Comparison of ENCODE assay signal across 16 cellular contexts in the genomic region with DNA sequence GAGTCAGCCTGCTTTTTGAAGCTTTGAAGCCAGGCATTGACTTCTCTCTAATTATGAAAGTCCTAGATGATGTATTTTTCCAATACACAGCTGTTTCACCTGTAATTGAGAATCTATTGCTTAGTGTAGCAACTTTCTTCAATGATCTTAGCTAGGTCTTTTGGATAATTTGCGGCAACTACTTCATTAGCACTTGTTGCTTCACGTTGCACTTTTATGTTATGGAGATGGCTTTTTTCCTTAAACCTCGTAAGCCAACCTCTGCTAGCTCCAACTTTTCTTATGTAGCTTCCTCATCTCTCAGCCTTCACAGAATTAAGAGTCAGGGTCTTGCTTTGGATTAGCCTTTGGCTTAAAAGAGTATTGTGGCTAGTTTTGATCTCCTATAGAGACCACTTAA. TPM values are rescaled to one million over a fixed set of nuclear protein-coding genes. Genes with fewer than 3 reads are reported as not detected.
A peak's percentile ranks its signal among the peaks of the same experiment; 100 is the strongest.
DNase-seq lines count a peak whose midpoint lies in the region; ATAC-seq and TF ChIP-seq lines count a peak whose summit lies in the region.
"Had no signal": no experiment of that assay in that cellular context is flagged by ENCODE, and none has a peak within 500 bp of the region (broad histone marks: within the 10 kb centered on the region; RNA-seq: fewer than 3 reads in every experiment).

No MANE protein-coding gene starts in this region.

- H3K9ac ChIP-seq in neural progenitor cell, result no peak overlapping the region
- H3K9ac ChIP-seq: BLaER1 had no signal

- no peak overlapping the region for H2AFZ ChIP-seq in neural progenitor cell (replicated peaks)

- H3K27me3 ChIP-seq in neural progenitor cell, result no peaks in the 10 kb centered on the region
- H3K27me3 ChIP-seq: BE2C, BLaER1 had no signal

- H3K4me3 ChIP-seq in HEK293 (ENCODE audit: low read depth, low read length) (no peak overlapping the region), neural progenitor cell (peak overlapping the region; percentile 3)
- H3K4me3 ChIP-seq: BLaER1 had no signal

- H3K4me1 ChIP-seq in HEK293 (ENCODE audit: control insufficient read depth, insufficient read depth, low read length) (0 out of 2 replicates have a peak, but pooled peaks cover 5% of the 10 kb centered on the region), neural progenitor cell (peaks cover 36% of the 10 kb centered on the region)
- H3K4me1 ChIP-seq: BLaER1, Caco-2 had no signal

- peaks cover 8% of the 10 kb centered on the region for H3K9me3 Mint-ChIP-seq in neural progenitor cell
- H3K9me3 Mint-ChIP-seq: CD4-positive, alpha-beta T cell; CD8-positive, alpha-beta T cell had no signal

- H3K4me1 Mint-ChIP-seq in neural progenitor cell, result peaks cover 30% of the 10 kb centered on the region

- peaks cover 48% of the 10 kb centered on the region for H3K36me3 Mint-ChIP-seq in neural progenitor cell

- H3F3A ChIP-seq in neural progenitor cell (ENCODE audit: low read depth), result peaks cover 27% of the 10 kb centered on the region

- no peak overlapping the region for H3K4me3 Mint-ChIP-seq in neural progenitor cell
- H3K4me3 Mint-ChIP-seq: CD4-positive, alpha-beta T cell; CD8-positive, alpha-beta T cell had no signal

- peak overlapping the region; percentile 41 for H3K4me2 ChIP-seq in neural progenitor cell
- H3K4me2 ChIP-seq: BLaER1 had no signal

- DNase-seq in neural progenitor cell (ENCODE audit: low spot score), result no peak
- DNase-seq in stimulated activated CD4-positive, alpha-beta T cell treated with anti-CD3 and anti-CD28 coated beads, Interleukin-1b, Interleukin-23, amount 100 ng/mL, for 48 hours, result no peak
- no peak for DNase-seq in activated T-cell treated with anti-CD3 and anti-CD28 coated beads, Interleukin-2, amount 50 U/mL, for 1 hour
- DNase-seq: 8988T; ACHN; BE2C; C1 segment of cervical spinal cord; Caco-2; Calu3; CD4-positive, alpha-beta T cell; CD8-positive, alpha-beta T cell; DMS79 treated with DMSO at 0.1 percent for 48 hours; GF-D8 had no signal

- no peak overlapping the region for H3K27ac ChIP-seq in HEK293 (ENCODE audit: extremely low read depth, low read depth, low read length)
- H3K27ac ChIP-seq in neural progenitor cell, result peak overlapping the region; percentile 80
- H3K27ac ChIP-seq: BLaER1 had no signal

- no peak for TF ChIP-seq CTCF in HEK293 (tag by site-specific recombination; IDR thresholded peaks at IDR 0.05)
- no peak for TF ChIP-seq CTCF in neural progenitor cell (IDR thresholded peaks at IDR 0.05)

- H3K27me3 Mint-ChIP-seq in neural progenitor cell (ENCODE audit: insufficient read depth, low read depth), result no peaks in the 10 kb centered on the region
- H3K27me3 Mint-ChIP-seq: CD4-positive, alpha-beta T cell had no signal

- peaks cover 99% of the 10 kb centered on the region for H3K79me2 ChIP-seq in neural progenitor cell (ENCODE audit: low read depth)

- POLR2A ChIA-PET in HEK293 (lab: Yijun Ruan, JAX), result no interaction called here

- peaks cover 10 to 42% of the 10 kb centered on the region in 2 experiments for H3K36me3 ChIP-seq in HEK293 (ENCODE audit: control insufficient read depth in 2 of 2, insufficient read depth in 1 of 2, low read length in 2 of 2)
- peaks cover 16% of the 10 kb centered on the region for H3K36me3 ChIP-seq in neural progenitor cell

- no peak overlapping the region for H3K27ac Mint-ChIP-seq in neural progenitor cell
- H3K27ac Mint-ChIP-seq: CD4-positive, alpha-beta T cell; CD8-positive, alpha-beta T cell had no signal

- no peak for ATAC-seq in HG03521 (IDR thresholded peaks at IDR 0.05; ENCODE audit: unreplicated experiment)
- ATAC-seq: CD8-positive, alpha-beta T cell had no signal

- CTCF ChIA-PET in HEK293 (lab: Yijun Ruan, JAX), result interaction anchor here (1.1 kb wide), 2 partner anchors 10 to 16 kb away, joined by 3 read pairs; no protein-coding TSS in a partner anchor

- H4K20me1 ChIP-seq in neural progenitor cell (ENCODE audit: low read depth), result peaks cover 94% of the 10 kb centered on the region

- H3K9me3 ChIP-seq in HEK293 (ENCODE audit: control insufficient read depth, insufficient read depth, low read depth, low read length) (no peaks in the 10 kb centered on the region), neural progenitor cell (ENCODE audit: low read depth) (no peaks in the 10 kb centered on the region)
- H3K9me3 ChIP-seq: BE2C, BLaER1, Caco-2 had no signal

TF ChIP-seq in HEK293, 187 proteins besides CTCF, POLR2A, EP300 and RAD21:
- TF ChIP-seq, protein P1, sequence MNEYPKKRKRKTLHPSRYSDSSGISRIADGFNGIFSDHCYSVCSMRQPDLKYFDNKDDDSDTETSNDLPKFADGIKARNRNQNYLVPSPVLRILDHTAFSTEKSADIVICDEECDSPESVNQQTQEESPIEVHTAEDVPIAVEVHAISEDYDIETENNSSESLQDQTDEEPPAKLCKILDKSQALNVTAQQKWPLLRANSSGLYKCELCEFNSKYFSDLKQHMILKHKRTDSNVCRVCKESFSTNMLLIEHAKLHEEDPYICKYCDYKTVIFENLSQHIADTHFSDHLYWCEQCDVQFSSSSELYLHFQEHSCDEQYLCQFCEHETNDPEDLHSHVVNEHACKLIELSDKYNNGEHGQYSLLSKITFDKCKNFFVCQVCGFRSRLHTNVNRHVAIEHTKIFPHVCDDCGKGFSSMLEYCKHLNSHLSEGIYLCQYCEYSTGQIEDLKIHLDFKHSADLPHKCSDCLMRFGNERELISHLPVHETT (tag by site-specific recombination; IDR thresholded peaks at IDR 0.05), result no peak
- peak; percentile 94 for TF ChIP-seq SCRT2 (tag by site-specific recombination; IDR thresholded peaks at IDR 0.05)
- 0 out of 2 replicates have a peak, but pooled peaks have one; percentile 42 for TF ChIP-seq PRDM1 (tag by site-specific recombination; IDR thresholded peaks at IDR 0.05)
- TF ChIP-seq SCRT1 (tag by site-specific recombination; IDR thresholded peaks at IDR 0.05; ENCODE audit: borderline replicate concordance), result peak; percentile 61; the same call in 1 of the 2 replicates

RNA-seq across cellular contexts. Expression of a gene that starts 44.8 kb away (rescaled TPM):
- total RNA-seq in neural progenitor cell (ENCODE audit: low replicate concordance), result 80.0 and 129 TPM in 2 replicates
